20 cellular contexts compared by ENCODE assay signal in the genomic region with DNA sequence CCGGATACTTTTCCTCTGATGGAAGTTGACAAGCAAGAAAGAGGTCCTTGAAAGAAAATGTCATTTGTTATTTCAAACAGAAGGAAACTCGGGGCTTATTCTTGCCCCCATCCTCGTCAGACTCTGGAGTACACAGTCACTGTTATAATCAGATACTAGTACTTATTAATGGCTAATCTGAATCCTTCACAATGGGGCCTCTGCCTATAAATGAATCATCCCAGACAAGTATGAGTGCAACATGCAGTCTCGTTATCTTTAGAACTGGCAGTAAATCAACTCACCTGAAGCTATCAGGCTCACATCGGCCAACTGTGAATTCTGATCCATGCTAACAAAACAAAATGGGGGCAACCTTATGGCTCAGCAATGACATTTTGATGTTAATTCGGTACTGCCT.
DNase-seq lines count a peak whose midpoint lies in the region; ATAC-seq, FAIRE-seq and TF ChIP-seq lines count a peak whose summit lies in the region.
"Had no signal": no experiment of that assay in that cellular context is flagged by ENCODE, and none has a peak within 500 bp of the region (broad histone marks: within the 10 kb centered on the region; RNA-seq: fewer than 3 reads in every experiment).

No MANE protein-coding gene starts in this region.

- no peak for FAIRE-seq in A549 (lab: Jason Lieb, UNC)
- FAIRE-seq: G401.6, GM12892, H1 had no signal

- 40% methylated on average over 6 of the region's 6 CpGs for WGBS in A549 (ENCODE audit: missing lambda C conversion rate)

- ATAC-seq in A549: peak in 1 of 2 experiments; percentile 63; a peak in 3 of 6 replicates
- ATAC-seq: CD8-positive, alpha-beta T cell had no signal

- no peaks in the 10 kb centered on the region for H3K9me3 ChIP-seq in A549
- H3K9me3 ChIP-seq: BLaER1, Caco-2 had no signal

- intact Hi-C loops in cardiac septum (cut with DNase I): no loop called here

- TF ChIP-seq CTCF in A549 (IDR thresholded peaks at IDR 0.05): no peak
- TF ChIP-seq CTCF in epithelial cell of proximal tubule (conservative IDR thresholded peaks at IDR 0.05; ENCODE audit: low read depth, low read length): no peak

- no peak for TF ChIP-seq EP300 in A549 (IDR thresholded peaks at IDR 0.05)

- no peak for TF ChIP-seq RAD21 in A549 (conservative IDR thresholded peaks at IDR 0.05 in 1 of 2, IDR thresholded peaks at IDR 0.05 in 1 of 2)

- no peak overlapping the region for H3K4me3 ChIP-seq in A549
- H3K4me3 ChIP-seq in epithelial cell of proximal tubule (ENCODE audit: low read depth, low read length): no peak overlapping the region
- H3K4me3 ChIP-seq: BLaER1, GM23248 had no signal

- POLR2A ChIA-PET in A549 (lab: Yijun Ruan, JAX): no interaction called here

- no peak overlapping the region for H3K27ac ChIP-seq in A549
- H3K27ac ChIP-seq: BLaER1, C4-2B, GM23248 had no signal

- peak in 1 of 2 experiments; percentile 19 for DNase-seq in A549 (ENCODE audit: low read depth in 1 of 2, low spot score in 1 of 2)
- peak; percentile 6 for DNase-seq in epithelial cell of proximal tubule (ENCODE audit: low read depth)
- peak; percentile 48 for DNase-seq in kidney tubule cell (ENCODE audit: low spot score)
- DNase-seq in LoVo (ENCODE audit: low spot score): no peak
- DNase-seq in NCI-H146 (lab: John Stamatoyannopoulos, UW): no peak
- no peak for DNase-seq in cardiac septum (ENCODE audit: low spot score)
- DNase-seq: 8988T; Caco-2; CD4-positive, CD25-positive, alpha-beta regulatory T cell; CD8-positive, alpha-beta T cell; DMS153; DND-41; GM23248; H7; HCEC 1CT had no signal

- H3K4me1 ChIP-seq in A549: peaks cover 7% of the 10 kb centered on the region; the same call in 2 of the 3 replicates
- H3K4me1 ChIP-seq: BLaER1 had no signal

- no peak overlapping the region for H3K4me2 ChIP-seq in A549
- H3K4me2 ChIP-seq: BLaER1 had no signal

- CTCF ChIA-PET in A549 (lab: Yijun Ruan, JAX): no interaction called here

- no peak for TF ChIP-seq POLR2A in A549 (IDR thresholded peaks at IDR 0.05; ENCODE audit: low read length)

TF ChIP-seq in A549, 52 proteins besides CTCF, POLR2A, EP300 and RAD21:
- TF ChIP-seq FOSB (CRISPR knock-in tag; IDR thresholded peaks at IDR 0.05): no peak
- TF ChIP-seq, protein P1, sequence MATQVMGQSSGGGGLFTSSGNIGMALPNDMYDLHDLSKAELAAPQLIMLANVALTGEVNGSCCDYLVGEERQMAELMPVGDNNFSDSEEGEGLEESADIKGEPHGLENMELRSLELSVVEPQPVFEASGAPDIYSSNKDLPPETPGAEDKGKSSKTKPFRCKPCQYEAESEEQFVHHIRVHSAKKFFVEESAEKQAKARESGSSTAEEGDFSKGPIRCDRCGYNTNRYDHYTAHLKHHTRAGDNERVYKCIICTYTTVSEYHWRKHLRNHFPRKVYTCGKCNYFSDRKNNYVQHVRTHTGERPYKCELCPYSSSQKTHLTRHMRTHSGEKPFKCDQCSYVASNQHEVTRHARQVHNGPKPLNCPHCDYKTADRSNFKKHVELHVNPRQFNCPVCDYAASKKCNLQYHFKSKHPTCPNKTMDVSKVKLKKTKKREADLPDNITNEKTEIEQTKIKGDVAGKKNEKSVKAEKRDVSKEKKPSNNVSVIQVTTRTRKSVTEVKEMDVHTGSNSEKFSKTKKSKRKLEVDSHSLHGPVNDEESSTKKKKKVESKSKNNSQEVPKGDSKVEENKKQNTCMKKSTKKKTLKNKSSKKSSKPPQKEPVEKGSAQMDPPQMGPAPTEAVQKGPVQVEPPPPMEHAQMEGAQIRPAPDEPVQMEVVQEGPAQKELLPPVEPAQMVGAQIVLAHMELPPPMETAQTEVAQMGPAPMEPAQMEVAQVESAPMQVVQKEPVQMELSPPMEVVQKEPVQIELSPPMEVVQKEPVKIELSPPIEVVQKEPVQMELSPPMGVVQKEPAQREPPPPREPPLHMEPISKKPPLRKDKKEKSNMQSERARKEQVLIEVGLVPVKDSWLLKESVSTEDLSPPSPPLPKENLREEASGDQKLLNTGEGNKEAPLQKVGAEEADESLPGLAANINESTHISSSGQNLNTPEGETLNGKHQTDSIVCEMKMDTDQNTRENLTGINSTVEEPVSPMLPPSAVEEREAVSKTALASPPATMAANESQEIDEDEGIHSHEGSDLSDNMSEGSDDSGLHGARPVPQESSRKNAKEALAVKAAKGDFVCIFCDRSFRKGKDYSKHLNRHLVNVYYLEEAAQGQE (IDR thresholded peaks at IDR 0.05): no peak
- TF ChIP-seq, protein P2, sequence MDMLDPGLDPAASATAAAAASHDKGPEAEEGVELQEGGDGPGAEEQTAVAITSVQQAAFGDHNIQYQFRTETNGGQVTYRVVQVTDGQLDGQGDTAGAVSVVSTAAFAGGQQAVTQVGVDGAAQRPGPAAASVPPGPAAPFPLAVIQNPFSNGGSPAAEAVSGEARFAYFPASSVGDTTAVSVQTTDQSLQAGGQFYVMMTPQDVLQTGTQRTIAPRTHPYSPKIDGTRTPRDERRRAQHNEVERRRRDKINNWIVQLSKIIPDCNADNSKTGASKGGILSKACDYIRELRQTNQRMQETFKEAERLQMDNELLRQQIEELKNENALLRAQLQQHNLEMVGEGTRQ (IDR thresholded peaks at IDR 0.05): no peak
- TF ChIP-seq FOSL2 (IDR thresholded peaks at IDR 0.05): no peak
- peak; percentile 16; the same call in 1 of the 2 replicates for TF ChIP-seq FOSL2 (CRISPR knock-in tag; IDR thresholded peaks at IDR 0.05)
TF ChIP-seq in A549: peak in this region for 1.

Comparison
In these comparisons a context has a peak if more than half of its experiments do, and no peak if none do; other contexts are left out.
1. DNase-seq: peak in epithelial cell of proximal tubule (single experiment) and kidney tubule cell (single experiment); none in LoVo (single experiment), NCI-H146 (single experiment) and cardiac septum (single experiment).